Comparison of ENCODE assay signal across 2 cellular contexts in the genomic region with DNA sequence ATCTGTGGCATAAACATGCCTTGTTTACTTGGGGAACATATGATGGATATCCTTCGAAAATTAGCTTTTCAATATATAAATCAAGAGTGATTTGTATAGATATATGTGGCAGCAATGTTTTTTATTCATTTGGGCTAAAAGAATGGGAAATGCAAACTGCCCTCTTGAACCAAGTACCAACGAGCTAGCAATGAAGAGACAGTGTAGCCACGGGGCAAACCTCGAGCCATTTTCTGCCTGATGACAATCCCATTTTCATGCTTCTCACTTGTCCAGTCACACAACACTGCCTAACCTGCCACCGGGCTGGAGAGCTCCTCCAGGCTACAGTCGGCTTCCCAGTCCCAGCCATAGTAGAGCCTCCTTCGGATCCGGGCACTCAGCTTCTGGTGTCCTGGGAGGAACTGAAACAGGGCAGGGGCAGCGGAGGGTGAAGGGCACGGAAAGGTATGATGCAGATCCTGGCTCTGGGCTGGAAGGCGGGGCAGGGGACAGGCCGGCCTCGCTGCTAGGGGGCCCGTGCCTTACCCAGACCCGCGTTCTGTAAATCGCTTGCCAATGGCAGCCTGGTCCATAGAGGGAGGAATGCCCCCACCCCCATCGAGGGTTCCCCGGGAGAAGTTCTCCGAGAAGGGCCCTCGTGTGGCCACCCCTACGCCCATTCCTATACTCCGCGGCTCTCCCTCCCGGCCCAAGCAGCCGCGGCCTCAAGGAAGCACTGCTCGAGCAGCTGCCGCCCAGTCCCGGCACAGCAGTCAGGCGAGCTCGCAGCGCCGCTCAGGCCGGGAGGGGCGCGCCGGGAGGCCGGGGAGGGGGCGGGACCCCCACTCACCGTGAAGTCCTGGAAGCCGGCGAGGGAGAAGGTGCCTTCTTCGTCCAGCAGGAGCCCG.
TF ChIP-seq lines count a peak whose summit lies in the region.

No MANE protein-coding gene starts in this region.

TF ChIP-seq in HEK293T, 16 proteins besides CTCF, POLR2A, EP300 and RAD21 (continued from another document):
- TF ChIP-seq FOXM1 (IDR thresholded peaks at IDR 0.05; ENCODE audit: borderline replicate concordance) (no peak), SP1 (IDR thresholded peaks at IDR 0.05) (no peak), FOXA1 (IDR thresholded peaks at IDR 0.05) (no peak)

TF ChIP-seq in neural cell, 6 proteins besides CTCF, POLR2A, EP300 and RAD21 (continued from another document):
- TF ChIP-seq, protein P1, sequence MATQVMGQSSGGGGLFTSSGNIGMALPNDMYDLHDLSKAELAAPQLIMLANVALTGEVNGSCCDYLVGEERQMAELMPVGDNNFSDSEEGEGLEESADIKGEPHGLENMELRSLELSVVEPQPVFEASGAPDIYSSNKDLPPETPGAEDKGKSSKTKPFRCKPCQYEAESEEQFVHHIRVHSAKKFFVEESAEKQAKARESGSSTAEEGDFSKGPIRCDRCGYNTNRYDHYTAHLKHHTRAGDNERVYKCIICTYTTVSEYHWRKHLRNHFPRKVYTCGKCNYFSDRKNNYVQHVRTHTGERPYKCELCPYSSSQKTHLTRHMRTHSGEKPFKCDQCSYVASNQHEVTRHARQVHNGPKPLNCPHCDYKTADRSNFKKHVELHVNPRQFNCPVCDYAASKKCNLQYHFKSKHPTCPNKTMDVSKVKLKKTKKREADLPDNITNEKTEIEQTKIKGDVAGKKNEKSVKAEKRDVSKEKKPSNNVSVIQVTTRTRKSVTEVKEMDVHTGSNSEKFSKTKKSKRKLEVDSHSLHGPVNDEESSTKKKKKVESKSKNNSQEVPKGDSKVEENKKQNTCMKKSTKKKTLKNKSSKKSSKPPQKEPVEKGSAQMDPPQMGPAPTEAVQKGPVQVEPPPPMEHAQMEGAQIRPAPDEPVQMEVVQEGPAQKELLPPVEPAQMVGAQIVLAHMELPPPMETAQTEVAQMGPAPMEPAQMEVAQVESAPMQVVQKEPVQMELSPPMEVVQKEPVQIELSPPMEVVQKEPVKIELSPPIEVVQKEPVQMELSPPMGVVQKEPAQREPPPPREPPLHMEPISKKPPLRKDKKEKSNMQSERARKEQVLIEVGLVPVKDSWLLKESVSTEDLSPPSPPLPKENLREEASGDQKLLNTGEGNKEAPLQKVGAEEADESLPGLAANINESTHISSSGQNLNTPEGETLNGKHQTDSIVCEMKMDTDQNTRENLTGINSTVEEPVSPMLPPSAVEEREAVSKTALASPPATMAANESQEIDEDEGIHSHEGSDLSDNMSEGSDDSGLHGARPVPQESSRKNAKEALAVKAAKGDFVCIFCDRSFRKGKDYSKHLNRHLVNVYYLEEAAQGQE (IDR thresholded peaks at IDR 0.05; ENCODE audit: borderline replicate concordance): no peak
- TF ChIP-seq POLR2AphosphoS5 (IDR thresholded peaks at IDR 0.05): no peak
